ENCODE assay signal across 10 cellular contexts in genomic region chr16:4623593-4623992, GRCh38. TPM values are rescaled to one million over a fixed set of nuclear protein-coding genes. Genes with fewer than 3 reads are reported as not detected.
DNase-seq lines count a peak whose midpoint lies in the region; ATAC-seq and TF ChIP-seq lines count a peak whose summit lies in the region.
"Had no signal": no experiment of that assay in that cellular context is flagged by ENCODE, and none has a peak within 500 bp of the region (broad histone marks: within the 10 kb centered on the region; RNA-seq: fewer than 3 reads in every experiment).

No MANE protein-coding gene starts in this region.

- no peak for TF ChIP-seq POLR2A in Peyer's patch (IDR thresholded peaks at IDR 0.05)
- TF ChIP-seq POLR2A in heart left ventricle (IDR thresholded peaks at IDR 0.05): no peak

- H3K27me3 ChIP-seq in lower lobe of right lung (ENCODE audit: low read depth) (no peaks in the 10 kb centered on the region), upper lobe of right lung (no peaks in the 10 kb centered on the region), Peyer's patch (no peaks in the 10 kb centered on the region), heart left ventricle (no peaks in the 10 kb centered on the region)
- H3K27me3 ChIP-seq: BE2C had no signal

- peak overlapping the region; percentile 90 for H3K4me3 Mint-ChIP-seq in activated naive CD4-positive, alpha-beta T cell treated with anti-CD3 and anti-CD28 coated beads, Interleukin-2, amount 10 ng/mL, durations not matched to agents 7 days and 5 days
- peak overlapping the region; percentile 24 for H3K4me3 Mint-ChIP-seq in WTC11

- H3K9me3 ChIP-seq in lower lobe of right lung (no peaks in the 10 kb centered on the region), upper lobe of right lung (no peaks in the 10 kb centered on the region), Peyer's patch (no peaks in the 10 kb centered on the region), heart left ventricle (no peaks in the 10 kb centered on the region)
- H3K9me3 ChIP-seq: BE2C had no signal

- peaks cover 34% of the 10 kb centered on the region for H3K4me1 ChIP-seq in lower lobe of right lung
- peaks cover 23% of the 10 kb centered on the region for H3K4me1 ChIP-seq in upper lobe of right lung
- peaks cover 0 to 21% (median 10%) of the 10 kb centered on the region in 4 donors for H3K4me1 ChIP-seq in Peyer's patch
- peaks cover 0 to 28% (median 16%) of the 10 kb centered on the region in 12 donors for H3K4me1 ChIP-seq in heart left ventricle
- H3K4me1 ChIP-seq: BE2C had no signal

- H3K27ac Mint-ChIP-seq in activated naive CD4-positive, alpha-beta T cell treated with anti-CD3 and anti-CD28 coated beads, Interleukin-2, amount 10 ng/mL, durations not matched to agents 7 days and 5 days: peak overlapping the region; percentile 98
- no peak overlapping the region for H3K27ac Mint-ChIP-seq in WTC11

- POLR2A ChIA-PET in WTC11 (lab: Charles Lee): no interaction called here

- peaks cover 18% of the 10 kb centered on the region for H3K36me3 Mint-ChIP-seq in activated naive CD4-positive, alpha-beta T cell treated with anti-CD3 and anti-CD28 coated beads, Interleukin-2, amount 10 ng/mL, durations not matched to agents 7 days and 5 days
- peaks cover 16% of the 10 kb centered on the region for H3K36me3 Mint-ChIP-seq in WTC11

- H3K36me3 ChIP-seq in lower lobe of right lung (no peaks in the 10 kb centered on the region), upper lobe of right lung (no peaks in the 10 kb centered on the region), Peyer's patch (no peaks in the 10 kb centered on the region), heart left ventricle (no peaks in the 10 kb centered on the region)

- CTCF ChIA-PET in activated naive CD4-positive, alpha-beta T cell treated with anti-CD3 and anti-CD28 coated beads, Interleukin-2, amount 10 ng/mL, durations not matched to agents 7 days and 5 days (lab: Charles Lee): interaction anchor here (0.7 to 2.9 kb wide), 15 partner anchors 8 to 332 kb away, joined by 3 to 13 read pairs (median 4); partner anchors contain the start of genes HMOX2 and UBALD1
- CTCF ChIA-PET in WTC11 (lab: Charles Lee): interaction anchor here (1.0 to 3.9 kb wide), 38 partner anchors 9 to 475 kb away, joined by 3 to 46 read pairs (median 6); partner anchors contain the start of genes ANKS3, CDIP1, DNAAF8 and HMOX2

- no peak for ATAC-seq in WTC11
- ATAC-seq in lower lobe of right lung: peak; percentile 0 to 44
- ATAC-seq in upper lobe of right lung: peak; percentile 38
- no peak for ATAC-seq in heart left ventricle

- no peaks in the 10 kb centered on the region for H3K27me3 Mint-ChIP-seq in activated naive CD4-positive, alpha-beta T cell treated with anti-CD3 and anti-CD28 coated beads, Interleukin-2, amount 10 ng/mL, durations not matched to agents 7 days and 5 days
- H3K27me3 Mint-ChIP-seq in WTC11 (ENCODE audit: low read depth): no peaks in the 10 kb centered on the region

- peak overlapping the region; percentile 99 for H3K4me3 ChIP-seq in lower lobe of right lung
- H3K4me3 ChIP-seq in upper lobe of right lung: no peak overlapping the region
- H3K4me3 ChIP-seq in Peyer's patch: peak overlapping the region in 1 of 4 donors; percentile 93
- peak overlapping the region in 1 of 12 donors; percentile 99 for H3K4me3 ChIP-seq in heart left ventricle

- H3K27ac ChIP-seq in lower lobe of right lung: peak overlapping the region; percentile 99
- peak overlapping the region; percentile 96 for H3K27ac ChIP-seq in upper lobe of right lung
- H3K27ac ChIP-seq in Peyer's patch: peak overlapping the region in 2 of 4 donors; percentile 95
- peak overlapping the region in 2 of 12 donors; percentile 97 to 99 for H3K27ac ChIP-seq in heart left ventricle

- intact Hi-C loops in lower lobe of right lung (cut with DNase I) (no loop called here), upper lobe of right lung (cut with DNase I) (no loop called here), heart left ventricle (cut with DNase I) (loop anchor here in 2 of 10 donors (5.0 to 10.0 kb wide), 2 partner anchors 69 to 331 kb away; partner anchors contain the start of genes NUDT16L1 (in 1 of the 2) and SEC14L5 (in 1 of the 2))

- H3K4me1 Mint-ChIP-seq in activated naive CD4-positive, alpha-beta T cell treated with anti-CD3 and anti-CD28 coated beads, Interleukin-2, amount 10 ng/mL, durations not matched to agents 7 days and 5 days: peaks cover 40% of the 10 kb centered on the region
- H3K4me1 Mint-ChIP-seq in WTC11: peaks cover 21% of the 10 kb centered on the region

- H3K9me3 Mint-ChIP-seq in activated naive CD4-positive, alpha-beta T cell treated with anti-CD3 and anti-CD28 coated beads, Interleukin-2, amount 10 ng/mL, durations not matched to agents 7 days and 5 days: no peaks in the 10 kb centered on the region
- H3K9me3 Mint-ChIP-seq in WTC11: 0 out of 2 replicates have a peak, but pooled peaks cover 6% of the 10 kb centered on the region

- WGBS in heart left ventricle, 4 donors: 78 to 82% (median 79%) methylated on average over 7 of the region's 7 CpGs

- TF ChIP-seq CTCF in WTC11 (IDR thresholded peaks at IDR 0.05) (no peak), lower lobe of right lung (IDR thresholded peaks at IDR 0.05) (no peak), upper lobe of right lung (IDR thresholded peaks at IDR 0.05) (no peak), Peyer's patch (IDR thresholded peaks at IDR 0.05) (no peak), heart left ventricle (IDR thresholded peaks at IDR 0.05) (no peak)

- no peak for DNase-seq in activated naive CD4-positive, alpha-beta T cell treated with anti-CD3 and anti-CD28 coated beads, Interleukin-2, amount 10 ng/mL, durations not matched to agents 7 days and 5 days
- DNase-seq in activated naive CD4-positive, alpha-beta T cell (lab: John Stamatoyannopoulos, UW): no peak
- no peak for DNase-seq in WTC11 (ENCODE audit: low spot score)
- DNase-seq in lower lobe of right lung: no peak
- DNase-seq in upper lobe of right lung: no peak
- no peak for DNase-seq in Peyer's patch
- no peak for DNase-seq in heart left ventricle
- no peak for DNase-seq in NCI-H146 treated with DMSO at 0.1 percent for 48 hours (lab: John Stamatoyannopoulos, UW; ENCODE audit: unreplicated experiment)
- DNase-seq: mammary epithelial cell had no signal

TF ChIP-seq in WTC11, 78 proteins besides CTCF, POLR2A, EP300 and RAD21:
- TF ChIP-seq TP53 (CRISPR knock-in tag; IDR thresholded peaks at IDR 0.05) (no peak), ZBTB21 (CRISPR knock-in tag; IDR thresholded peaks at IDR 0.05; ENCODE audit: borderline replicate concordance) (no peak), OVOL2 (CRISPR knock-in tag; IDR thresholded peaks at IDR 0.05; ENCODE audit: borderline replicate concordance) (no peak)
- TF ChIP-seq, protein P1, sequence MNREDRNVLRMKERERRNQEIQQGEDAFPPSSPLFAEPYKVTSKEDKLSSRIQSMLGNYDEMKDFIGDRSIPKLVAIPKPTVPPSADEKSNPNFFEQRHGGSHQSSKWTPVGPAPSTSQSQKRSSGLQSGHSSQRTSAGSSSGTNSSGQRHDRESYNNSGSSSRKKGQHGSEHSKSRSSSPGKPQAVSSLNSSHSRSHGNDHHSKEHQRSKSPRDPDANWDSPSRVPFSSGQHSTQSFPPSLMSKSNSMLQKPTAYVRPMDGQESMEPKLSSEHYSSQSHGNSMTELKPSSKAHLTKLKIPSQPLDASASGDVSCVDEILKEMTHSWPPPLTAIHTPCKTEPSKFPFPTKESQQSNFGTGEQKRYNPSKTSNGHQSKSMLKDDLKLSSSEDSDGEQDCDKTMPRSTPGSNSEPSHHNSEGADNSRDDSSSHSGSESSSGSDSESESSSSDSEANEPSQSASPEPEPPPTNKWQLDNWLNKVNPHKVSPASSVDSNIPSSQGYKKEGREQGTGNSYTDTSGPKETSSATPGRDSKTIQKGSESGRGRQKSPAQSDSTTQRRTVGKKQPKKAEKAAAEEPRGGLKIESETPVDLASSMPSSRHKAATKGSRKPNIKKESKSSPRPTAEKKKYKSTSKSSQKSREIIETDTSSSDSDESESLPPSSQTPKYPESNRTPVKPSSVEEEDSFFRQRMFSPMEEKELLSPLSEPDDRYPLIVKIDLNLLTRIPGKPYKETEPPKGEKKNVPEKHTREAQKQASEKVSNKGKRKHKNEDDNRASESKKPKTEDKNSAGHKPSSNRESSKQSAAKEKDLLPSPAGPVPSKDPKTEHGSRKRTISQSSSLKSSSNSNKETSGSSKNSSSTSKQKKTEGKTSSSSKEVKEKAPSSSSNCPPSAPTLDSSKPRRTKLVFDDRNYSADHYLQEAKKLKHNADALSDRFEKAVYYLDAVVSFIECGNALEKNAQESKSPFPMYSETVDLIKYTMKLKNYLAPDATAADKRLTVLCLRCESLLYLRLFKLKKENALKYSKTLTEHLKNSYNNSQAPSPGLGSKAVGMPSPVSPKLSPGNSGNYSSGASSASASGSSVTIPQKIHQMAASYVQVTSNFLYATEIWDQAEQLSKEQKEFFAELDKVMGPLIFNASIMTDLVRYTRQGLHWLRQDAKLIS (CRISPR knock-in tag; IDR thresholded peaks at IDR 0.05; ENCODE audit: borderline replicate concordance): no peak

RNA-seq across cellular contexts. Expression of gene MGRN1, which starts 1.0 kb away (rescaled TPM):
- total RNA-seq in WTC11 (2021): 79.4 to 88.8 TPM (median 80.7 TPM) in 3 replicates
- total RNA-seq in lower lobe of right lung: 75.7 TPM
- 81.3 TPM for total RNA-seq in upper lobe of right lung
- 100 to 1,000 TPM in 2 of 4 donors, 10 to 100 TPM in 2; 74.1 to 147 (median 93.8) TPM for total RNA-seq in Peyer's patch
- total RNA-seq in heart left ventricle: 10 to 100 TPM; 28.5 to 75.0 (median 42.0) TPM
- polyA plus RNA-seq in heart left ventricle: 10 to 100 TPM; 17.9 to 36.9 TPM

RNA-seq across cellular contexts. Expression of gene UBALD1, which starts 8.9 kb away (rescaled TPM):
- total RNA-seq in WTC11 (2021) (56.8 to 59.5 TPM (median 59.0 TPM) in 3 replicates), lower lobe of right lung (30.2 TPM), upper lobe of right lung (35.5 TPM), Peyer's patch (10 to 100 TPM; 11.6 to 25.1 (median 18.1) TPM), heart left ventricle (10 to 100 TPM in 8 of 9 donors, 1 to 10 TPM in 1; 9.1 to 38.9 (median 18.7) TPM)
- 10 to 100 TPM; 23.7 to 33.9 TPM for polyA plus RNA-seq in heart left ventricle

Comparison
In these comparisons a context has a peak if more than half of its experiments do, and no peak if none do; other contexts are left out.
1. ATAC-seq: peak in lower lobe of right lung (2 of 2) and upper lobe of right lung (single experiment); none in WTC11 (single experiment) and heart left ventricle (0 of 4).